Comparison of ENCODE assay signal across 12 cellular contexts in the genomic region with DNA sequence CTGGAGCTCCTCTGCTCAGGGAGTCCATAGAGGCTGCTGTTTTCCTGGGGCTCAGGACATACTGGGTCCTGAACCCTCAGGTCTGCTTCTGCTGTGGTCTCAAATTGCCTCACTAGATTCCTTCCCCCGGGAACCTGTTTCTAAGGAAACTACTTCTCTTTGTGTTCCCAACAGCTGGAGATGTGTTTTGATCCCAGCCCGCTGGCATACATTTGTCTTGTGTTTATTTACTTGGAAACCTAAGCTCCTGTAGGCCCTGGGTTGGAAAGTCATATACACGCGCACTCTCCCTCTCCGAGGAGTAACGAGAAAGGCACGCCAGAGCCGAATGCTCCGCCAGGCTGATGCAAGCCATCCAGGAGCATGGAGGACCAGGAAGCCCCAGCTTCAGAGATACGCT.
DNase-seq lines count a peak whose midpoint lies in the region; ATAC-seq and TF ChIP-seq lines count a peak whose summit lies in the region.
"Had no signal": no experiment of that assay in that cellular context is flagged by ENCODE, and none has a peak within 500 bp of the region (broad histone marks: within the 10 kb centered on the region; RNA-seq: fewer than 3 reads in every experiment).

No MANE protein-coding gene starts in this region.

- no peak overlapping the region for H2AFZ ChIP-seq in fibroblast of lung (ENCODE audit: low read length)

- H3K36me3 Mint-ChIP-seq in osteocyte (ENCODE audit: unreplicated experiment), result peaks cover 1% of the 10 kb centered on the region

- H3K27ac ChIP-seq in fibroblast of lung (ENCODE audit: insufficient read depth, low read length), result peak overlapping the region; percentile 74
- H3K27ac ChIP-seq: VCaP had no signal

- no peak for ATAC-seq in HG02623 (IDR thresholded peaks at IDR 0.05; ENCODE audit: unreplicated experiment)

- H3K4me1 ChIP-seq in fibroblast of lung (ENCODE audit: control insufficient read depth, extremely low read depth, insufficient read depth, low read length), result peaks cover 5% of the 10 kb centered on the region
- H3K4me1 ChIP-seq in BE2C, result no peaks in the 10 kb centered on the region

- H3K9me3 Mint-ChIP-seq in osteocyte (ENCODE audit: unreplicated experiment), result no peaks in the 10 kb centered on the region

- H3K4me3 Mint-ChIP-seq in osteocyte (ENCODE audit: unreplicated experiment), result peak overlapping the region; percentile 26

- H3K4me2 ChIP-seq in fibroblast of lung (ENCODE audit: extremely low read depth, insufficient read depth, low read length), result no peak overlapping the region

- H3K27ac Mint-ChIP-seq in osteocyte (ENCODE audit: unreplicated experiment), result peak overlapping the region; percentile 98

- no peak overlapping the region for H3K9ac ChIP-seq in fibroblast of lung (ENCODE audit: insufficient read depth, low read length)

- peaks cover 67% of the 10 kb centered on the region for H3K4me1 Mint-ChIP-seq in osteocyte (ENCODE audit: unreplicated experiment)

- H3K4me3 ChIP-seq in fibroblast of lung (replicated peaks in 1 of 4; ENCODE audit: control extremely low read depth in 1 of 4, insufficient read depth in 1 of 4, low read depth in 3 of 4, low read length in 4 of 4), result no peak overlapping the region
- H3K4me3 ChIP-seq in BE2C (ENCODE audit: low read depth, low read length), result no peak overlapping the region

- H3K9me3 ChIP-seq in fibroblast of lung (ENCODE audit: control insufficient read depth, insufficient read depth, low read depth, low read length) (no peaks in the 10 kb centered on the region), BE2C (no peaks in the 10 kb centered on the region)

- peaks cover 4% of the 10 kb centered on the region for H3K27me3 Mint-ChIP-seq in osteocyte (ENCODE audit: unreplicated experiment)

- H3K79me2 ChIP-seq in fibroblast of lung (ENCODE audit: control insufficient read depth, insufficient read depth, low read length), result no peaks in the 10 kb centered on the region

- H4K20me1 ChIP-seq in fibroblast of lung (ENCODE audit: control insufficient read depth, extremely low read depth, insufficient read depth, low read length), result no peaks in the 10 kb centered on the region

- H3K36me3 ChIP-seq in fibroblast of lung (ENCODE audit: control insufficient read depth, insufficient read depth, low read length) (no peaks in the 10 kb centered on the region), BE2C (no peaks in the 10 kb centered on the region)

- H3K27me3 ChIP-seq in fibroblast of lung (ENCODE audit: control insufficient read depth, insufficient read depth, low read length) (no peaks in the 10 kb centered on the region), BE2C (peaks cover 63% of the 10 kb centered on the region)

- TF ChIP-seq CTCF in fibroblast of lung (conservative IDR thresholded peaks at IDR 0.05 in 1 of 2, IDR thresholded peaks at IDR 0.05 in 1 of 2; ENCODE audit: low read depth in 1 of 2, low read length in 2 of 2), result no peak
- TF ChIP-seq CTCF in osteocyte (IDR thresholded peaks at IDR 0.05), result no peak
- TF ChIP-seq CTCF in BE2C (IDR thresholded peaks at IDR 0.05; ENCODE audit: low read depth, low read length), result no peak

- DNase-seq in H4 (ENCODE audit: low spot score), result peak; percentile 5
- DNase-seq in NCI-H345 (lab: John Stamatoyannopoulos, UW), result peak; percentile 88
- peak; percentile 76 to 92 for DNase-seq in fibroblast of lung (ENCODE audit: low read depth in 2 of 2)
- DNase-seq in osteocyte (ENCODE audit: extremely low spot score, unreplicated experiment), result peak; percentile 87
- DNase-seq in retina, result no peak
- no peak for DNase-seq in BE2C
- no peak for DNase-seq in foreskin melanocyte
- DNase-seq: activated effector memory CD4-positive, alpha-beta T cell treated with anti-CD3 and anti-CD28 coated beads, Interleukin-2, amount 50 U/mL, for 16 hours; Calu3; nucleus accumbens had no signal

Comparison
In these comparisons a context has a peak if more than half of its experiments do, and no peak if none do; other contexts are left out.
1. DNase-seq: peak in H4 (single experiment), NCI-H345 (single experiment), fibroblast of lung (2 of 2) and osteocyte (single experiment); none in retina (single experiment), BE2C (single experiment) and foreskin melanocyte (single experiment).